ENCODE assay signal across 4 cellular contexts in the genomic region with DNA sequence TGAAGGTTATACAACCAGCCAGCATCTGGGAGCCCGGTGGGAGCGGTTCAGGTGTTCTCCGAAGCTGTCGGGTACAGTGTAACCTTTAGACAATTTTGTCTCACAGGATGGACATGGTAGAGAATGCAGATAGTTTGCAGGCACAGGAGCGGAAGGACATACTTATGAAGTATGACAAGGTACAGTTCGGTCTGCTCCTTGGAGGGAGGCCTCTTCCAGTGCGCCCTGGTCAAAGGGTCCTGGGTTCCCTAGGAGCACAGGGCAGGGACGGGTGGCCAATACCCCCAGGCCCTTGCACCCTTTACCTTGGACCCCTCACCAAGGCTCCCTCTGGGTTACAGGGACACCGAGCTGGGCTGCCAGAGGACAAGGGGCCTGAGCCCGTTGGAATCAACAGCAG. TPM values are rescaled to one million over a fixed set of nuclear protein-coding genes. Genes with fewer than 3 reads are reported as not detected.
"Had no signal": no experiment of that assay in that cellular context is flagged by ENCODE, and none has a peak within 500 bp of the region (broad histone marks: within the 10 kb centered on the region; RNA-seq: fewer than 3 reads in every experiment).

No MANE protein-coding gene starts in this region.

RNA-seq across cellular contexts. Expression of gene USP6, which starts 14.4 kb away (rescaled TPM):
- total RNA-seq: PC-3, Right ventricle myocardium superior, SJSA1 had no signal
- polyA plus RNA-seq: SK-N-SH had no signal
